ENCODE assay signal across 21 cellular contexts in genomic region chr1:203165101-203165799, GRCh38. TPM values are rescaled to one million over a fixed set of nuclear protein-coding genes. Genes with fewer than 3 reads are reported as not detected.
DNase-seq lines count a peak whose midpoint lies in the region; ATAC-seq, FAIRE-seq and TF ChIP-seq lines count a peak whose summit lies in the region.
"Had no signal": no experiment of that assay in that cellular context is flagged by ENCODE, and none has a peak within 500 bp of the region (broad histone marks: within the 10 kb centered on the region; RNA-seq: fewer than 3 reads in every experiment).

No MANE protein-coding gene starts in this region.

- DNase-seq in left ventricle myocardium superior (peak; percentile 23), left cardiac atrium (no peak), H1 (ENCODE audit: low read depth in 1 of 2, low spot score in 2 of 2) (no peak), neural crest cell (ENCODE audit: low read depth, low spot score) (no peak), trophoblast cell (no peak), GM19238 (ENCODE audit: insufficient read length, low spot score) (no peak)
- DNase-seq in NK-92 treated with Interleukin-12 subunit alpha and Interleukin-12 subunit beta, amount 100 ng/mL, for 24 hours (lab: John Stamatoyannopoulos, UW): no peak
- DNase-seq: C1 segment of cervical spinal cord; CD4-positive, alpha-beta memory T cell; COR-L47; DMS153; DND-41; HFFc6 had no signal

- TF ChIP-seq POLR2A in H1 (IDR thresholded peaks at IDR 0.05; ENCODE audit: control extremely low read depth in 1 of 2, low read depth in 2 of 2, low read length in 2 of 2): no peak

- H3K27ac ChIP-seq in H1 (ENCODE audit: low read depth, low read length): no peak overlapping the region
- H3K27ac ChIP-seq in trophoblast cell (ENCODE audit: low read depth, low read length): no peak overlapping the region

- WGBS in H1 (ENCODE audit: extremely low coverage in 1 of 2, insufficient coverage in 1 of 2, insufficient read length in 1 of 2, insufficient replicate concordance in 2 of 2, low coverage in 1 of 2, low lambda C conversion rate in 2 of 2, missing lambda C conversion rate in 1 of 2), 2 experiments: 95% methylated on average over 24 of the region's 28 CpGs; no CpG with 5 or more reads in 1 of the 2 experiments
- WGBS in trophoblast cell (ENCODE audit: extremely low coverage, insufficient coverage, insufficient read length): no CpG with 5 or more reads among the region's 28 CpGs

- H3K27me3 Mint-ChIP-seq in neural crest cell (ENCODE audit: low read depth): no peaks in the 10 kb centered on the region

- H2BK12ac ChIP-seq in H1 (ENCODE audit: low read depth, low read length) (peak overlapping the region; percentile 50; the same call in 1 of the 2 replicates), trophoblast cell (ENCODE audit: low read length) (no peak overlapping the region)

- H4K20me1 ChIP-seq in H1 (replicated peaks in 1 of 2; ENCODE audit: control insufficient read depth in 1 of 2, insufficient read depth in 2 of 2, low read length in 2 of 2): no peaks in the 10 kb centered on the region

- H3K9ac ChIP-seq in H1 (replicated peaks in 1 of 4; ENCODE audit: extremely low read depth in 1 of 4, low read depth in 3 of 4, low read length in 3 of 4) (no peak overlapping the region), trophoblast cell (ENCODE audit: low read length) (no peak overlapping the region)

- no peaks in the 10 kb centered on the region for H3K36me3 Mint-ChIP-seq in neural crest cell (ENCODE audit: low read depth)
- H3K36me3 Mint-ChIP-seq: CD4-positive, alpha-beta memory T cell had no signal

- H3K9me3 ChIP-seq in H1 (ENCODE audit: insufficient read depth in 2 of 2, low read depth in 1 of 2, low read length in 1 of 2): no peaks in the 10 kb centered on the region
- no peaks in the 10 kb centered on the region for H3K9me3 ChIP-seq in trophoblast cell (ENCODE audit: insufficient read depth, low read depth, low read length)
- H3K9me3 ChIP-seq: HAP-1 had no signal

- H3K4me1 ChIP-seq in H1 (replicated peaks in 1 of 4; ENCODE audit: control insufficient read depth in 3 of 4, insufficient read depth in 4 of 4, low read length in 3 of 4) (no peaks in the 10 kb centered on the region; a peak in 1 of 7 replicates), trophoblast cell (ENCODE audit: control insufficient read depth in 1 of 2, insufficient read depth in 2 of 2, low read length in 2 of 2) (no peaks in the 10 kb centered on the region)
- H3K4me1 ChIP-seq: HAP-1 had no signal

- no peaks in the 10 kb centered on the region for H3K9me3 Mint-ChIP-seq in neural crest cell
- H3K9me3 Mint-ChIP-seq: CD4-positive, alpha-beta memory T cell; GM23338; HFFc6 had no signal

- H4K12ac ChIP-seq in trophoblast cell (ENCODE audit: low read depth, low read length): no peak overlapping the region

- no peak overlapping the region for H3K56ac ChIP-seq in H1 (replicated peaks; ENCODE audit: insufficient read length, low read depth, low read length)

- H2BK120ac ChIP-seq in H1 (replicated peaks; ENCODE audit: low read depth, low read length) (no peak overlapping the region), trophoblast cell (ENCODE audit: insufficient read depth, low read length, poor library complexity) (no peak overlapping the region)

- H4K8ac ChIP-seq in H1 (ENCODE audit: extremely low read depth, insufficient read depth, low read length) (no peak overlapping the region), trophoblast cell (ENCODE audit: low read depth, low read length) (no peak overlapping the region)

- TF ChIP-seq RAD21 in H1 (IDR thresholded peaks at IDR 0.05 in 1 of 2, conservative IDR thresholded peaks at IDR 0.05 in 1 of 2; ENCODE audit: low read depth in 2 of 2, low read length in 2 of 2): no peak

- peak overlapping the region; percentile 16 for H3K27ac Mint-ChIP-seq in neural crest cell (ENCODE audit: unreplicated experiment)
- H3K27ac Mint-ChIP-seq: CD4-positive, alpha-beta memory T cell; GM23338; HFFc6 had no signal

- no peak overlapping the region for H3K4me3 Mint-ChIP-seq in neural crest cell
- H3K4me3 Mint-ChIP-seq: CD4-positive, alpha-beta memory T cell; GM23338; HFFc6 had no signal

- H4K91ac ChIP-seq in H1 (replicated peaks; ENCODE audit: insufficient read length, low read length): no peak overlapping the region
- H4K91ac ChIP-seq in trophoblast cell (ENCODE audit: low read depth, low read length): no peak overlapping the region

- H3K14ac ChIP-seq in H1 (ENCODE audit: insufficient read length): no peak overlapping the region
- H3K14ac ChIP-seq in trophoblast cell (ENCODE audit: low read length): no peak overlapping the region

- CTCF ChIA-PET in H1 (lab: Charles Lee; ENCODE audit: partially characterized antibody): interaction anchor here (0.9 to 16.8 kb wide), 10 partner anchors 11 to 131 kb away, joined by 3 to 511 read pairs (median 8); partner anchors contain the start of gene ADORA1

- no peak overlapping the region for H3K4me3 ChIP-seq in H1 (ENCODE audit: extremely low read depth in 1 of 4, insufficient read depth in 2 of 4, low read depth in 3 of 4, low read length in 4 of 4)
- peak overlapping the region; percentile 26 for H3K4me3 ChIP-seq in trophoblast cell (ENCODE audit: low read depth, low read length)
- H3K4me3 ChIP-seq: GM23338, HAP-1 had no signal

- H2AK5ac ChIP-seq in H1 (ENCODE audit: low read depth, low read length): no peak overlapping the region
- no peak overlapping the region for H2AK5ac ChIP-seq in trophoblast cell (ENCODE audit: low read length)

- H2BK20ac ChIP-seq in H1 (ENCODE audit: low read length): no peak overlapping the region

- H2BK5ac ChIP-seq in H1 (ENCODE audit: low read depth, low read length) (no peak overlapping the region), trophoblast cell (ENCODE audit: low read depth, low read length, poor library complexity) (no peak overlapping the region)

- no peak overlapping the region for H4K5ac ChIP-seq in H1 (ENCODE audit: insufficient read length, low read depth, low read length)

- H3K79me2 ChIP-seq in H1 (ENCODE audit: control insufficient read depth in 1 of 2, insufficient read depth in 2 of 2, low read length in 2 of 2): no peaks in the 10 kb centered on the region
- no peaks in the 10 kb centered on the region for H3K79me2 ChIP-seq in trophoblast cell (ENCODE audit: control insufficient read depth, insufficient read depth, low read length, poor library complexity)

- H3K4me2 ChIP-seq in H1 (ENCODE audit: insufficient read depth in 1 of 2, low read depth in 2 of 2, low read length in 2 of 2) (no peak overlapping the region), trophoblast cell (ENCODE audit: low read length) (no peak overlapping the region)
- H3K4me2 ChIP-seq: GM23338 had no signal

- H3K36me3 ChIP-seq in H1 (ENCODE audit: control insufficient read depth in 2 of 4, insufficient read depth in 4 of 4, low read length in 3 of 4): no peaks in the 10 kb centered on the region
- H3K36me3 ChIP-seq in trophoblast cell (ENCODE audit: control insufficient read depth in 1 of 2, insufficient read depth in 2 of 2, low read length in 2 of 2): no peaks in the 10 kb centered on the region
- H3K36me3 ChIP-seq: HAP-1 had no signal

- H3K18ac ChIP-seq in H1 (ENCODE audit: extremely low read depth, low read length) (no peak overlapping the region), trophoblast cell (ENCODE audit: low read length) (no peak overlapping the region)

- no peak for ATAC-seq in left ventricle myocardium superior
- no peak for ATAC-seq in left cardiac atrium
- ATAC-seq in GM18502 (IDR thresholded peaks at IDR 0.05; ENCODE audit: poor library complexity, unreplicated experiment): no peak
- ATAC-seq: GM23338 had no signal

- no peak for FAIRE-seq in H1 (lab: Jason Lieb, UNC)
- FAIRE-seq: G401.6, GM12892, H54 had no signal

- POLR2A ChIA-PET in H1 (lab: Charles Lee; ENCODE audit: partially characterized antibody): no interaction called here

- intact Hi-C loops in left ventricle myocardium superior (cut with micrococcal nuclease) (no loop called here), left cardiac atrium (cut with DNase I) (no loop called here)

- TF ChIP-seq CTCF in H1 (IDR thresholded peaks at IDR 0.05; ENCODE audit: control extremely low read depth in 1 of 3, insufficient read depth in 1 of 3, low read depth in 1 of 3, low read length in 3 of 3): no peak
- no peak for TF ChIP-seq CTCF in neural crest cell (conservative IDR thresholded peaks at IDR 0.05)

- H3K4me1 Mint-ChIP-seq in neural crest cell: no peaks in the 10 kb centered on the region
- H3K4me1 Mint-ChIP-seq: CD4-positive, alpha-beta memory T cell had no signal

- H3K27me3 ChIP-seq in H1 (replicated peaks in 1 of 4; ENCODE audit: control insufficient read depth in 3 of 4, extremely low read depth in 1 of 4, insufficient read depth in 3 of 4, low read length in 3 of 4) (no peaks in the 10 kb centered on the region), trophoblast cell (ENCODE audit: insufficient read depth, low read length) (no peaks in the 10 kb centered on the region)

- H3K79me1 ChIP-seq in H1 (ENCODE audit: low read depth, low read length): no peaks in the 10 kb centered on the region
- H3K79me1 ChIP-seq in trophoblast cell (ENCODE audit: low read length): no peaks in the 10 kb centered on the region

- no peaks in the 10 kb centered on the region for H3K23me2 ChIP-seq in H1 (ENCODE audit: low read depth, low read length)

- H2AFZ ChIP-seq in H1 (ENCODE audit: low read length) (no peak overlapping the region), trophoblast cell (ENCODE audit: insufficient read depth, low read length, poor library complexity) (no peak overlapping the region)
- H2AFZ ChIP-seq: GM23338 had no signal

- no peak overlapping the region for H2BK15ac ChIP-seq in H1 (ENCODE audit: low read length)

- H3K4ac ChIP-seq in H1 (replicated peaks; ENCODE audit: insufficient read length, low read depth, low read length) (no peak overlapping the region), trophoblast cell (ENCODE audit: low read depth, low read length) (no peak overlapping the region)

- TF ChIP-seq EP300 in H1 (IDR thresholded peaks at IDR 0.05; ENCODE audit: borderline replicate concordance in 1 of 2, low read depth in 2 of 2, low read length in 2 of 2): no peak

- H3K23ac ChIP-seq in H1 (ENCODE audit: insufficient read length): no peak overlapping the region
- H3K23ac ChIP-seq in trophoblast cell (ENCODE audit: low read length): no peak overlapping the region

RNA-seq across cellular contexts. Expression of gene MYBPH, which starts 10.4 kb away (rescaled TPM):
- not detected for total RNA-seq in left ventricle myocardium superior
- not detected for total RNA-seq in left cardiac atrium
- total RNA-seq in H1 (2021; fragmentation: NEBNext Ultra II Directional; extraction: Animal tissue kit (Norgen Biotek cat#: 25700)): not detected in 2 replicates
- polyA plus RNA-seq in H1 (2011; rRNA removed): not detected in 2 replicates
- polyA plus RNA-seq in H1 (2011; cell fraction: cytosol; rRNA removed): not detected
- not detected for polyA plus RNA-seq in H1 (2011; cell fraction: nucleus; rRNA removed)
- polyA plus RNA-seq in H1 (2012, experiment 1 of 2): not detected in 4 replicates
- not detected for polyA plus RNA-seq in H1 (2012, experiment 2 of 2)
- not detected for polyA plus RNA-seq in H1 (2013, experiment 1 of 2)
- not detected for polyA plus RNA-seq in H1 (2013, experiment 2 of 2)
- not detected in 2 replicates for polyA minus RNA-seq in H1 (2011; rRNA and poly(A)+ RNA removed)
- not detected for polyA minus RNA-seq in H1 (2011; cell fraction: cytosol; rRNA and poly(A)+ RNA removed)
- not detected for polyA minus RNA-seq in H1 (2011; cell fraction: nucleus; rRNA and poly(A)+ RNA removed)
- not detected in 2 replicates for total RNA-seq in neural crest cell
- polyA plus RNA-seq in trophoblast cell (2013): not detected in 2 replicates
- total RNA-seq: A673; CD4-positive, alpha-beta memory T cell; GM23338; HFFc6 had no signal
- polyA plus RNA-seq: BJ; CD4-positive, alpha-beta memory T cell; GM23338 had no signal

RNA-seq across cellular contexts. Expression of gene CHI3L1, which starts 21.3 kb away (rescaled TPM):
- total RNA-seq in left ventricle myocardium superior: 1.0 TPM
- total RNA-seq in left cardiac atrium: 10 to 100 TPM in 1 of 2 donors, 1 to 10 TPM in 1; 6.1 to 20.4 TPM
- total RNA-seq in H1 (2021; fragmentation: NEBNext Ultra II Directional; extraction: Animal tissue kit (Norgen Biotek cat#: 25700)): not detected in 2 replicates
- polyA plus RNA-seq in H1 (2011; rRNA removed): 0.57 and 1.0 TPM in 2 replicates
- 0.66 TPM for polyA plus RNA-seq in H1 (2011; cell fraction: cytosol; rRNA removed)
- 2.8 TPM for polyA plus RNA-seq in H1 (2011; cell fraction: nucleus; rRNA removed)
- polyA plus RNA-seq in H1 (2012, experiment 1 of 2): 0.30 to 1.2 TPM (median 0.59 TPM) in 4 replicates
- polyA plus RNA-seq in H1 (2012, experiment 2 of 2): 0.12 TPM
- 0.14 TPM for polyA plus RNA-seq in H1 (2013, experiment 1 of 2)
- polyA plus RNA-seq in H1 (2013, experiment 2 of 2): 0.13 TPM
- 0.37 TPM in 1 of 2 replicates, not detected in the other for polyA minus RNA-seq in H1 (2011; rRNA and poly(A)+ RNA removed)
- polyA minus RNA-seq in H1 (2011; cell fraction: cytosol; rRNA and poly(A)+ RNA removed): not detected
- polyA minus RNA-seq in H1 (2011; cell fraction: nucleus; rRNA and poly(A)+ RNA removed): not detected
- not detected in 2 replicates for total RNA-seq in neural crest cell
- polyA plus RNA-seq in trophoblast cell (2013): not detected in 2 replicates
- total RNA-seq: A673, HFFc6 had no signal
- polyA plus RNA-seq: CD4-positive, alpha-beta memory T cell; GM23338 had no signal

RNA-seq across cellular contexts. Expression of gene ADORA1, which starts 37.7 kb away (rescaled TPM):
- total RNA-seq in left ventricle myocardium superior (13.5 TPM), left cardiac atrium (10 to 100 TPM; 19.9 to 27.9 TPM), neural crest cell (1.9 and 2.0 TPM in 2 replicates)
- total RNA-seq in H1 (2021; fragmentation: NEBNext Ultra II Directional; extraction: Animal tissue kit (Norgen Biotek cat#: 25700)): 3.3 and 3.5 TPM in 2 replicates
- polyA plus RNA-seq in H1 (2011; rRNA removed): 6.7 and 12.2 TPM in 2 replicates
- polyA plus RNA-seq in H1 (2011; cell fraction: cytosol; rRNA removed): 3.4 TPM
- polyA plus RNA-seq in H1 (2011; cell fraction: nucleus; rRNA removed): 6.7 TPM
- 1.7 to 4.4 TPM (median 3.6 TPM) in 4 replicates for polyA plus RNA-seq in H1 (2012, experiment 1 of 2)
- polyA plus RNA-seq in H1 (2012, experiment 2 of 2): 4.7 TPM
- 4.9 TPM for polyA plus RNA-seq in H1 (2013, experiment 1 of 2)
- 6.0 TPM for polyA plus RNA-seq in H1 (2013, experiment 2 of 2)
- 4.0 and 6.8 TPM in 2 replicates for polyA minus RNA-seq in H1 (2011; rRNA and poly(A)+ RNA removed)
- 2.0 TPM for polyA minus RNA-seq in H1 (2011; cell fraction: cytosol; rRNA and poly(A)+ RNA removed)
- 3.7 TPM for polyA minus RNA-seq in H1 (2011; cell fraction: nucleus; rRNA and poly(A)+ RNA removed)
- polyA plus RNA-seq in trophoblast cell (2013): 1.3 and 1.4 TPM in 2 replicates
- total RNA-seq: CD4-positive, alpha-beta memory T cell had no signal
